ENCODE assay signal across 24 cellular contexts in genomic region chr11:113288286-113288863, GRCh38.
"Had no signal": no experiment of that assay in that cellular context is flagged by ENCODE, and none has a peak within 500 bp of the region (broad histone marks: within the 10 kb centered on the region; RNA-seq: fewer than 3 reads in every experiment).

No MANE protein-coding gene starts in this region.

- H3K36me3 ChIP-seq: brain microvascular endothelial cell, cardiac muscle cell had no signal

- H3K4me2 ChIP-seq: KMS-11 had no signal

- H3K9me3 Mint-ChIP-seq: activated T-cell treated with anti-CD3 and anti-CD28 coated beads, Interleukin-2, amount 50 U/mL, for 4 hours; T-helper 1 cell treated with Interleukin-12 subunit alpha and Interleukin-12 subunit beta and Interleukin-4 antibody, amounts not matched to agents 30 μg/mL and 1 μg/mL, for 36 hours had no signal

- H3K27me3 Mint-ChIP-seq: activated naive CD8-positive, alpha-beta T cell had no signal

- H3K9ac ChIP-seq: KMS-11 had no signal

- DNase-seq: activated CD4-positive, alpha-beta T cell treated with anti-CD3 and anti-CD28 coated beads for 48 hours; activated CD4-positive, alpha-beta T cell treated with anti-CD3 and anti-CD28 coated beads, Interleukin-2, amount 50 U/mL, for 4 hours; activated CD4-positive, CD25-positive, alpha-beta regulatory T cell treated with anti-CD3 and anti-CD28 coated beads, Interleukin-2, amount 50 U/mL, for 72 hours; activated CD8-positive, alpha-beta T cell treated with anti-CD3 and anti-CD28 coated beads, Interleukin-2, amount 10 ng/mL, durations not matched to agents 7 days and 5 days; activated effector memory CD4-positive, alpha-beta T cell treated with anti-CD3 and anti-CD28 coated beads, Interleukin-2, amount 50 U/mL, for 16 hours; activated naive CD4-positive, alpha-beta T cell treated with Interleukin-2 at 50 U/mL for 16 hours; activated T-cell treated with anti-CD3 and anti-CD28 coated beads, Interleukin-2, amount 50 U/mL, for 4 hours; amygdala; brain microvascular endothelial cell; NCI-H1092; NCI-H1417; NCI-H1694; NCI-H2029; NCI-H2107; NCI-H345; NCI-H510A; PC-3; SHP77; T-helper 9 cell had no signal

- H3K27ac Mint-ChIP-seq: activated CD8-positive, alpha-beta T cell treated with anti-CD3 and anti-CD28 coated beads, Interleukin-2, amount 10 ng/mL, durations not matched to agents 7 days and 5 days; activated naive CD8-positive, alpha-beta T cell; T-helper 1 cell treated with Interleukin-12 subunit alpha and Interleukin-12 subunit beta and Interleukin-4 antibody, amounts not matched to agents 30 μg/mL and 1 μg/mL, for 36 hours; WTC11 had no signal

- H3K27me3 ChIP-seq: brain microvascular endothelial cell, cardiac muscle cell had no signal

- H3K27ac ChIP-seq: brain microvascular endothelial cell, cardiac muscle cell, KMS-11 had no signal

- H3K4me3 Mint-ChIP-seq: activated CD8-positive, alpha-beta T cell treated with anti-CD3 and anti-CD28 coated beads, Interleukin-2, amount 10 ng/mL, durations not matched to agents 7 days and 5 days; activated naive CD8-positive, alpha-beta T cell; activated T-cell treated with anti-CD3 and anti-CD28 coated beads, Interleukin-2, amount 50 U/mL, for 4 hours; T-helper 1 cell treated with Interleukin-12 subunit alpha and Interleukin-12 subunit beta and Interleukin-4 antibody, amounts not matched to agents 30 μg/mL and 1 μg/mL, for 36 hours; WTC11 had no signal

- H3K36me3 Mint-ChIP-seq: activated naive CD8-positive, alpha-beta T cell; WTC11 had no signal

- H3K4me3 ChIP-seq: cardiac muscle cell had no signal

- ATAC-seq: activated CD8-positive, alpha-beta T cell treated with anti-CD3 and anti-CD28 coated beads, Interleukin-2, amount 10 ng/mL, durations not matched to agents 7 days and 5 days; activated T-cell treated with anti-CD3 and anti-CD28 coated beads, Interleukin-2, amount 50 U/mL, for 4 hours; PC-3 had no signal
